ENCODE assay signal across 1 cellular context in genomic region chr3:140384028-140384771, GRCh38.
TF ChIP-seq lines count a peak whose summit lies in the region.

No MANE protein-coding gene starts in this region.

TF ChIP-seq in HepG2, 621 proteins besides CTCF, POLR2A, EP300 and RAD21 (continued from another document):
- TF ChIP-seq, protein P1, sequence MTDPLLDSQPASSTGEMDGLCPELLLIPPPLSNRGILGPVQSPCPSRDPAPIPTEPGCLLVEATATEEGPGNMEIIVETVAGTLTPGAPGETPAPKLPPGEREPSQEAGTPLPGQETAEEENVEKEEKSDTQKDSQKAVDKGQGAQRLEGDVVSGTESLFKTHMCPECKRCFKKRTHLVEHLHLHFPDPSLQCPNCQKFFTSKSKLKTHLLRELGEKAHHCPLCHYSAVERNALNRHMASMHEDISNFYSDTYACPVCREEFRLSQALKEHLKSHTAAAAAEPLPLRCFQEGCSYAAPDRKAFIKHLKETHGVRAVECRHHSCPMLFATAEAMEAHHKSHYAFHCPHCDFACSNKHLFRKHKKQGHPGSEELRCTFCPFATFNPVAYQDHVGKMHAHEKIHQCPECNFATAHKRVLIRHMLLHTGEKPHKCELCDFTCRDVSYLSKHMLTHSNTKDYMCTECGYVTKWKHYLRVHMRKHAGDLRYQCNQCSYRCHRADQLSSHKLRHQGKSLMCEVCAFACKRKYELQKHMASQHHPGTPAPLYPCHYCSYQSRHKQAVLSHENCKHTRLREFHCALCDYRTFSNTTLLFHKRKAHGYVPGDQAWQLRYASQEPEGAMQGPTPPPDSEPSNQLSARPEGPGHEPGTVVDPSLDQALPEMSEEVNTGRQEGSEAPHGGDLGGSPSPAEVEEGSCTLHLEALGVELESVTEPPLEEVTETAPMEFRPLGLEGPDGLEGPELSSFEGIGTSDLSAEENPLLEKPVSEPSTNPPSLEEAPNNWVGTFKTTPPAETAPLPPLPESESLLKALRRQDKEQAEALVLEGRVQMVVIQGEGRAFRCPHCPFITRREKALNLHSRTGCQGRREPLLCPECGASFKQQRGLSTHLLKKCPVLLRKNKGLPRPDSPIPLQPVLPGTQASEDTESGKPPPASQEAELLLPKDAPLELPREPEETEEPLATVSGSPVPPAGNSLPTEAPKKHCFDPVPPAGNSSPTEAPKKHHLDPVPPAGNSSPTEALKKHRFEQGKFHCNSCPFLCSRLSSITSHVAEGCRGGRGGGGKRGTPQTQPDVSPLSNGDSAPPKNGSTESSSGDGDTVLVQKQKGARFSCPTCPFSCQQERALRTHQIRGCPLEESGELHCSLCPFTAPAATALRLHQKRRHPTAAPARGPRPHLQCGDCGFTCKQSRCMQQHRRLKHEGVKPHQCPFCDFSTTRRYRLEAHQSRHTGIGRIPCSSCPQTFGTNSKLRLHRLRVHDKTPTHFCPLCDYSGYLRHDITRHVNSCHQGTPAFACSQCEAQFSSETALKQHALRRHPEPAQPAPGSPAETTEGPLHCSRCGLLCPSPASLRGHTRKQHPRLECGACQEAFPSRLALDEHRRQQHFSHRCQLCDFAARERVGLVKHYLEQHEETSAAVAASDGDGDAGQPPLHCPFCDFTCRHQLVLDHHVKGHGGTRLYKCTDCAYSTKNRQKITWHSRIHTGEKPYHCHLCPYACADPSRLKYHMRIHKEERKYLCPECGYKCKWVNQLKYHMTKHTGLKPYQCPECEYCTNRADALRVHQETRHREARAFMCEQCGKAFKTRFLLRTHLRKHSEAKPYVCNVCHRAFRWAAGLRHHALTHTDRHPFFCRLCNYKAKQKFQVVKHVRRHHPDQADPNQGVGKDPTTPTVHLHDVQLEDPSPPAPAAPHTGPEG (CRISPR knock-in tag; IDR thresholded peaks at IDR 0.05): no peak
- TF ChIP-seq TSC22D2 (CRISPR knock-in tag; IDR thresholded peaks at IDR 0.05; ENCODE audit: borderline replicate concordance): no peak
